Comparison of ENCODE assay signal across 25 cellular contexts in the genomic region with DNA sequence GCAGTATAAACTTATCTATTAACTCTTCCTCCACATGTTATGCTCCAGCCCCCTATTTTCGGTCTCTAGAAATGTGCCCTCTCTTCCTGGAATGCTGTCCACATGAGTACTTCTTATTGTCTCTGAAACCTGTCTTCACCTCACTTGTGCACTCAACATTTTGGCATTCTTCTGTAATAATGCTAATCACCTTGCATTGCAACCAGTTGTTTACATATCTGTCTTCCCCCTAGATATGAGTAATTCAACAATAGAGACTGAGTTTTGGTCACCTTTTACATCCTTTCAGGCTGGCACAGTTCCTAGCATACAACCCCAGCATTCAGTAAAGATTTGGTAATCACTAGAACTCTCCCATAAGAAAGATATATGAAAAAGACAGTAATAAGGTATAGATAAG. TPM values are rescaled to one million over a fixed set of nuclear protein-coding genes. Genes with fewer than 3 reads are reported as not detected.
DNase-seq lines count a peak whose midpoint lies in the region; ATAC-seq and TF ChIP-seq lines count a peak whose summit lies in the region.
"Had no signal": no experiment of that assay in that cellular context is flagged by ENCODE, and none has a peak within 500 bp of the region (broad histone marks: within the 10 kb centered on the region; RNA-seq: fewer than 3 reads in every experiment).

No MANE protein-coding gene starts in this region.

- no peak overlapping the region for H3K27ac ChIP-seq in mammary epithelial cell (ENCODE audit: insufficient read depth, low read depth, low read length)
- no peak overlapping the region for H3K27ac ChIP-seq in foreskin keratinocyte
- peak overlapping the region; percentile 9 for H3K27ac ChIP-seq in vagina
- no peak overlapping the region for H3K27ac ChIP-seq in heart right ventricle
- H3K27ac ChIP-seq: BLaER1, SJSA1 had no signal

- H3K4me1 ChIP-seq in mammary epithelial cell (ENCODE audit: insufficient read depth, low read length): peaks cover 8% of the 10 kb centered on the region
- peaks cover 10% of the 10 kb centered on the region for H3K4me1 ChIP-seq in foreskin keratinocyte
- H3K4me1 ChIP-seq in vagina: peaks cover 27% of the 10 kb centered on the region
- H3K4me1 ChIP-seq in heart right ventricle: peaks cover 0 to 23% (median 10%) of the 10 kb centered on the region in 9 donors
- H3K4me1 ChIP-seq: BLaER1, SJSA1 had no signal

- no peak overlapping the region for H3K9ac ChIP-seq in mammary epithelial cell (ENCODE audit: insufficient read depth, low read length)
- H3K9ac ChIP-seq: BLaER1 had no signal

- H3K27me3 ChIP-seq in mammary epithelial cell (ENCODE audit: insufficient read depth, low read length): no peaks in the 10 kb centered on the region
- H3K27me3 ChIP-seq in foreskin keratinocyte: no peaks in the 10 kb centered on the region
- H3K27me3 ChIP-seq in vagina: no peaks in the 10 kb centered on the region
- H3K27me3 ChIP-seq in heart right ventricle: no peaks in the 10 kb centered on the region
- H3K27me3 ChIP-seq: BLaER1, SJSA1 had no signal

- ATAC-seq in foreskin keratinocyte (no peak), heart right ventricle (no peak)
- no peak for ATAC-seq in stimulated activated memory B cell treated with anti-CD40 and anti-IgM and Interleukin-4, amounts not matched to agents 10 μg/mL and 1 μg/mL and 100 μg/mL, for 72 hours
- ATAC-seq: GM12878, Right ventricle myocardium inferior had no signal

- no peaks in the 10 kb centered on the region for H3K9me3 Mint-ChIP-seq in HFFc6
- no peaks in the 10 kb centered on the region for H3K9me3 Mint-ChIP-seq in stimulated activated memory B cell treated with anti-CD40 and anti-IgM and Interleukin-4, amounts not matched to agents 10 μg/mL and 1 μg/mL and 100 μg/mL, for 72 hours
- H3K9me3 Mint-ChIP-seq: CD4-positive, alpha-beta T cell had no signal

- no peaks in the 10 kb centered on the region for H3K79me2 ChIP-seq in mammary epithelial cell (ENCODE audit: insufficient read depth, low read length)

- no peak overlapping the region; the same call in 1 of the 2 replicates for H3K4me3 Mint-ChIP-seq in HFFc6
- H3K4me3 Mint-ChIP-seq in stimulated activated memory B cell treated with anti-CD40 and anti-IgM and Interleukin-4, amounts not matched to agents 10 μg/mL and 1 μg/mL and 100 μg/mL, for 72 hours: no peak overlapping the region
- H3K4me3 Mint-ChIP-seq: CD4-positive, alpha-beta T cell had no signal

- BruUV-seq in mammary epithelial cell (replicated peaks; lab: Mats Ljungman, UMichigan): no TSS peak

- no peaks in the 10 kb centered on the region for H3K9me3 ChIP-seq in mammary epithelial cell (replicated peaks; ENCODE audit: insufficient read depth, low read length)
- no peaks in the 10 kb centered on the region for H3K9me3 ChIP-seq in vagina
- H3K9me3 ChIP-seq in heart right ventricle: no peaks in the 10 kb centered on the region
- H3K9me3 ChIP-seq: BLaER1, SJSA1 had no signal

- CTCF ChIA-PET in mammary epithelial cell (lab: Charles Lee; ENCODE audit: low non-redundant PET): no interaction called here

- TF ChIP-seq POLR2A in vagina (IDR thresholded peaks at IDR 0.05): no peak

- H3K4me3 ChIP-seq in mammary epithelial cell (replicated peaks in 1 of 3; ENCODE audit: insufficient read depth in 1 of 3, low read depth in 2 of 3, low read length in 3 of 3) (no peak overlapping the region), vagina (no peak overlapping the region), heart right ventricle (no peak overlapping the region)
- H3K4me3 ChIP-seq: BLaER1, GM12878, SJSA1 had no signal

- H3K27me3 Mint-ChIP-seq in HFFc6 (ENCODE audit: insufficient read depth): peaks cover 2% of the 10 kb centered on the region; the same call in 1 of the 2 replicates
- no peaks in the 10 kb centered on the region for H3K27me3 Mint-ChIP-seq in stimulated activated memory B cell treated with anti-CD40 and anti-IgM and Interleukin-4, amounts not matched to agents 10 μg/mL and 1 μg/mL and 100 μg/mL, for 72 hours
- H3K27me3 Mint-ChIP-seq: CD4-positive, alpha-beta T cell had no signal

- DNase-seq in HFFc6 (no peak), mammary epithelial cell (peak; percentile 50), foreskin keratinocyte (peak; percentile 38 to 55), vagina (ENCODE audit: extremely low spot score in 2 of 2) (no peak), NCI-H146 treated with DMSO at 0.1 percent for 48 hours (lab: John Stamatoyannopoulos, UW; ENCODE audit: unreplicated experiment) (no peak), heart right ventricle (no peak)
- DNase-seq: ACHN; CD4-positive, alpha-beta T cell; COR-L47; DMS 273 treated with DMSO at 0.1 percent for 48 hours; DMS79 treated with DMSO at 0.1 percent for 48 hours; HCEC 1CT; IMR-90; MM.1S; NCI-H1048; NCI-H1436; NCI-H1930; NCI-H2227 treated with DMSO at 0.1 percent for 48 hours; NCI-H510A; NCI-H774 had no signal

- in situ Hi-C loops in mammary epithelial cell (cut with MboI; ENCODE audit: low sequenced_read_pairs in 2 of 2): no loop called here

- TF ChIP-seq CTCF in HFFc6 (IDR thresholded peaks at IDR 0.05) (no peak), mammary epithelial cell (conservative IDR thresholded peaks at IDR 0.05 in 1 of 2, IDR thresholded peaks at IDR 0.05 in 1 of 2; ENCODE audit: extremely low read depth in 1 of 2, insufficient read depth in 1 of 2, low read depth in 1 of 2, low read length in 2 of 2) (no peak), foreskin keratinocyte (conservative IDR thresholded peaks at IDR 0.05) (no peak), vagina (IDR thresholded peaks at IDR 0.05) (no peak), heart right ventricle (IDR thresholded peaks at IDR 0.05) (no peak)

- 100% methylated on average over 1 of the region's 1 CpG for WGBS in mammary epithelial cell (ENCODE audit: low coverage, missing lambda C conversion rate)
- WGBS in heart right ventricle, 2 donors: 80 to 85% methylated on average over 1 of the region's 1 CpG

- peak overlapping the region; percentile 42; the same call in 1 of the 2 replicates for H3K27ac Mint-ChIP-seq in HFFc6
- no peak overlapping the region for H3K27ac Mint-ChIP-seq in stimulated activated memory B cell treated with anti-CD40 and anti-IgM and Interleukin-4, amounts not matched to agents 10 μg/mL and 1 μg/mL and 100 μg/mL, for 72 hours
- H3K27ac Mint-ChIP-seq: CD4-positive, alpha-beta T cell had no signal

- H3K4me1 Mint-ChIP-seq in HFFc6 (ENCODE audit: low read depth): peaks cover 40% of the 10 kb centered on the region
- H3K4me1 Mint-ChIP-seq in stimulated activated memory B cell treated with anti-CD40 and anti-IgM and Interleukin-4, amounts not matched to agents 10 μg/mL and 1 μg/mL and 100 μg/mL, for 72 hours: no peaks in the 10 kb centered on the region

- intact Hi-C loops in mammary epithelial cell (cut with micrococcal nuclease) (no loop called here), vagina (cut with DNase I) (no loop called here), heart right ventricle (cut with DNase I) (no loop called here)

- H4K20me1 ChIP-seq in mammary epithelial cell (ENCODE audit: insufficient read depth, low read length): no peaks in the 10 kb centered on the region
- H4K20me1 ChIP-seq: BLaER1 had no signal

- dilution Hi-C loops in mammary epithelial cell (cut with HindIII; ENCODE audit: low sequenced_read_pairs): no loop called here

- H3K36me3 ChIP-seq in mammary epithelial cell (ENCODE audit: insufficient read depth, low read length) (no peaks in the 10 kb centered on the region), vagina (peaks cover 0 to 2% of the 10 kb centered on the region in 2 donors), heart right ventricle (peaks cover 0 to 22% (median 0%) of the 10 kb centered on the region in 9 donors)
- H3K36me3 ChIP-seq: BLaER1 had no signal

- H2AFZ ChIP-seq in mammary epithelial cell (ENCODE audit: low read depth, low read length): no peak overlapping the region

- peaks cover 31% of the 10 kb centered on the region for H3K36me3 Mint-ChIP-seq in HFFc6 (ENCODE audit: low read depth)
- no peaks in the 10 kb centered on the region for H3K36me3 Mint-ChIP-seq in stimulated activated memory B cell treated with anti-CD40 and anti-IgM and Interleukin-4, amounts not matched to agents 10 μg/mL and 1 μg/mL and 100 μg/mL, for 72 hours

- no peak overlapping the region for H3K4me2 ChIP-seq in mammary epithelial cell (ENCODE audit: insufficient read depth, low read depth, low read length)
- H3K4me2 ChIP-seq: BLaER1 had no signal

RNA-seq across cellular contexts. Expression of a gene that starts 17.2 kb away (rescaled TPM):
- 100 to 1,000 TPM; 326 to 388 (median 358) TPM for total RNA-seq in HFFc6 (2021; fragmentation: NEBNext Ultra II Directional; extraction: Animal tissue kit (Norgen Biotek cat#: 25700))
- total RNA-seq in mammary epithelial cell (10 to 100 TPM; 25.9 to 56.8 TPM), foreskin keratinocyte (24.5 and 25.0 TPM in 2 replicates), vagina (51.6 TPM), heart right ventricle (100 to 1,000 TPM in 5 of 10 donors, 10 to 100 TPM in 5; 38.6 to 223 (median 99.3) TPM)
- polyA plus RNA-seq in mammary epithelial cell (2.0 TPM), foreskin keratinocyte (15.7 and 17.0 TPM in 2 replicates), heart right ventricle (10 to 100 TPM; 19.8 to 28.7 TPM)
- 12.3 TPM for polyA minus RNA-seq in mammary epithelial cell
- total RNA-seq: CD4-positive, alpha-beta T cell had no signal

Comparison
In these comparisons a context has a peak if more than half of its experiments do, and no peak if none do; other contexts are left out.
1. DNase-seq: peak in mammary epithelial cell (single experiment) and foreskin keratinocyte (2 of 2); none in HFFc6 (single experiment), vagina (0 of 2), NCI-H146 treated with DMSO at 0.1 percent for 48 hours (single experiment) and heart right ventricle (0 of 2).